Comparison of ENCODE assay signal across 12 cellular contexts in genomic region chr17:74442291-74442669, GRCh38. TPM values are rescaled to one million over a fixed set of nuclear protein-coding genes. Genes with fewer than 3 reads are reported as not detected.
A peak's percentile ranks its signal among the peaks of the same experiment; 100 is the strongest.
DNase-seq lines count a peak whose midpoint lies in the region; ATAC-seq and TF ChIP-seq lines count a peak whose summit lies in the region.
"Had no signal": no experiment of that assay in that cellular context is flagged by ENCODE, and none has a peak within 500 bp of the region (broad histone marks: within the 10 kb centered on the region; RNA-seq: fewer than 3 reads in every experiment).

No MANE protein-coding gene starts in this region.

- H3K4me1 ChIP-seq in heart right ventricle (peaks cover 28 to 59% (median 54%) of the 10 kb centered on the region in 9 donors), ovary (ENCODE audit: insufficient read depth) (peaks cover 25% of the 10 kb centered on the region), uterus (peaks cover 0 to 8% of the 10 kb centered on the region in 2 donors)

- peaks cover 0 to 23% (median 0%) of the 10 kb centered on the region in 9 donors for H3K36me3 ChIP-seq in heart right ventricle
- no peaks in the 10 kb centered on the region for H3K36me3 ChIP-seq in ovary
- H3K36me3 ChIP-seq in uterus, result no peaks in the 10 kb centered on the region

- H3K9me3 ChIP-seq in heart right ventricle, result peaks cover 0 to 17% (median 4%) of the 10 kb centered on the region in 11 donors
- no peaks in the 10 kb centered on the region for H3K9me3 ChIP-seq in ovary
- H3K9me3 ChIP-seq in uterus, result peaks cover 0 to 7% of the 10 kb centered on the region in 2 donors

- DNase-seq in Right ventricle myocardium inferior (ENCODE audit: missing footprints) (peak; percentile 37), Right ventricle myocardium superior (no peak), heart right ventricle (no peak), ovary (no peak), uterus (no peak), SIG-M5 treated with dmso at 0.1 percent for 504 hours (lab: John Stamatoyannopoulos, UW; ENCODE audit: unreplicated experiment) (no peak)
- DNase-seq in activated CD4-positive, alpha-beta T cell treated with anti-CD3 and anti-CD28 coated beads for 48 hours, result no peak
- DNase-seq: activated CD4-positive, alpha-beta T cell treated with anti-CD3 and anti-CD28 coated beads, Interleukin-2, amount 50 U/mL, for 4 hours; cortex of kidney; NCI-H748 treated with DMSO at 0.1 percent for 48 hours had no signal

- ATAC-seq in Right ventricle myocardium inferior (no peak), Right ventricle myocardium superior (ENCODE audit: poor library complexity) (no peak), heart right ventricle (no peak), GM21367 (IDR thresholded peaks at IDR 0.05; ENCODE audit: unreplicated experiment) (no peak)
- ATAC-seq: SK-N-SH treated with all-trans-retinoic acid at 6 μM for 48 hours had no signal

- H3K27me3 ChIP-seq in heart right ventricle (no peaks in the 10 kb centered on the region), ovary (no peaks in the 10 kb centered on the region), uterus (no peaks in the 10 kb centered on the region)

- intact Hi-C loops in Right ventricle myocardium inferior (cut with DNase I), result no loop called here
- intact Hi-C loops in Right ventricle myocardium superior (cut with DNase I), result no loop called here
- intact Hi-C loops in heart right ventricle (cut with DNase I), result loop anchor here in 1 of 10 donors (10.0 kb wide), 1 partner anchor 227 kb away; the partner anchor contains the start of gene TTYH2
- intact Hi-C loops in ovary (cut with DNase I), result no loop called here
- intact Hi-C loops in uterus (cut with DNase I; ENCODE audit: low total_unique reads), result no loop called here

- peak overlapping the region in 7 of 10 donors; percentile 6 to 42 (median 36) for H3K4me3 ChIP-seq in heart right ventricle
- no peak overlapping the region for H3K4me3 ChIP-seq in ovary
- no peak overlapping the region for H3K4me3 ChIP-seq in uterus

- WGBS in heart right ventricle, 2 donors, result 73 to 81% methylated on average over 6 of the region's 6 CpGs
- 83 to 87% (median 85%) methylated on average over 6 of the region's 6 CpGs for WGBS in ovary, 3 donors

- H3K27ac ChIP-seq in heart right ventricle, result peak overlapping the region; percentile 76 to 97 (median 88)
- H3K27ac ChIP-seq in ovary, result peak overlapping the region; percentile 49 to 75
- peak overlapping the region; percentile 49 to 76 for H3K27ac ChIP-seq in uterus

- TF ChIP-seq EP300 in ovary (IDR thresholded peaks at IDR 0.05), result no peak

- TF ChIP-seq POLR2A in ovary (IDR thresholded peaks at IDR 0.05) (no peak), uterus (IDR thresholded peaks at IDR 0.05) (no peak)

- TF ChIP-seq CTCF in heart right ventricle (IDR thresholded peaks at IDR 0.05) (no peak), ovary (IDR thresholded peaks at IDR 0.05) (no peak), uterus (IDR thresholded peaks at IDR 0.05) (no peak)

RNA-seq across cellular contexts. Expression of gene GPRC5C, which starts 10.4 kb away (rescaled TPM):
- total RNA-seq in Right ventricle myocardium inferior (37.2 TPM), Right ventricle myocardium superior (30.5 TPM), heart right ventricle (10 to 100 TPM; 28.0 to 41.0 (median 32.5) TPM), ovary (100 to 1,000 TPM in 1 of 7 donors, 10 to 100 TPM in 6; 39.7 to 133 (median 63.9) TPM), uterus (10 to 100 TPM in 3 of 4 donors, 1 to 10 TPM in 1; 2.8 to 56.8 (median 27.6) TPM)
- polyA plus RNA-seq in heart right ventricle (10 to 100 TPM; 29.5 to 38.2 TPM), ovary (10 to 100 TPM in 1 of 2 donors, 1 to 10 TPM in 1; 3.7 to 59.1 TPM)

RNA-seq across cellular contexts. Expression of gene CD300A, which starts 24.2 kb away (rescaled TPM):
- total RNA-seq in Right ventricle myocardium inferior, result 2.4 TPM
- total RNA-seq in Right ventricle myocardium superior, result 1.7 TPM
- 10 to 100 TPM in 1 of 10 donors, 1 to 10 TPM in 4, under 1 TPM in 5; 0.38 to 13.1 (median 1.4) TPM for total RNA-seq in heart right ventricle
- polyA plus RNA-seq in heart right ventricle, result 1 to 10 TPM in 1 of 2 donors, under 1 TPM in 1; 0.95 to 1.9 TPM
- 1 to 10 TPM; 1.4 to 5.5 (median 2.1) TPM for total RNA-seq in ovary
- polyA plus RNA-seq in ovary, result 1 to 10 TPM; 1.5 to 4.8 TPM
- 10 to 100 TPM in 1 of 4 donors, 1 to 10 TPM in 2, not detected in 1; 3.2 to 10.9 (median 4.0) TPM for total RNA-seq in uterus

Comparison
In these comparisons a context has a peak if more than half of its experiments do, and no peak if none do; other contexts are left out.
1. H3K4me3 ChIP-seq: peak in heart right ventricle (7 of 10); none in ovary (single experiment) and uterus (0 of 2).
2. Peak in every context shown above with its lines, with median percentiles within 50 percentile points of each other: H3K27ac ChIP-seq.